Comparison of ENCODE assay signal across 23 cellular contexts in genomic region chr2:233844064-233844807, GRCh38. TPM values are rescaled to one million over a fixed set of nuclear protein-coding genes. Genes with fewer than 3 reads are reported as not detected.
"Had no signal": no experiment of that assay in that cellular context is flagged by ENCODE, and none has a peak within 500 bp of the region (broad histone marks: within the 10 kb centered on the region; RNA-seq: fewer than 3 reads in every experiment).

No MANE protein-coding gene starts in this region.

- FAIRE-seq: TTC549 had no signal

- H3K9me3 ChIP-seq: left lung, prostate gland, thoracic aorta, upper lobe of left lung had no signal

- DNase-seq: activated CD4-positive, alpha-beta T cell treated with anti-CD3 and anti-CD28 coated beads for 36 hours; activated CD8-positive, alpha-beta memory T cell treated with anti-CD3 and anti-CD28 coated beads for 24 hours; activated CD8-positive, alpha-beta memory T cell treated with anti-CD3 and anti-CD28 coated beads, Interleukin-2, amount 50 U/mL, for 48 hours; activated gamma-delta T cell; amygdala; dorsolateral prefrontal cortex; foreskin keratinocyte; glutamatergic neuron; hippocampal formation; left lung; mammary epithelial cell; occipital lobe; right cardiac atrium; stimulated activated CD4-positive, alpha-beta T cell treated with anti-CD3 and anti-CD28 coated beads, Interleukin-15, amount 100 ng/mL, for 24 hours; stimulated activated CD4-positive, alpha-beta T cell treated with anti-CD3 and anti-CD28 coated beads, Interleukin-2, amount 100 ng/mL, for 48 hours; upper lobe of left lung had no signal

- H3K27me3 Mint-ChIP-seq: activated CD4-positive, alpha-beta T cell treated with anti-CD3 and anti-CD28 coated beads for 36 hours; activated naive CD8-positive, alpha-beta T cell had no signal

- H3K27ac Mint-ChIP-seq: activated CD4-positive, alpha-beta T cell treated with anti-CD3 and anti-CD28 coated beads for 36 hours; activated naive CD8-positive, alpha-beta T cell; WTC11 had no signal

- H3K36me3 ChIP-seq: prostate gland, thoracic aorta, upper lobe of left lung had no signal

- ATAC-seq: activated CD4-positive, alpha-beta T cell treated with anti-CD3 and anti-CD28 coated beads for 36 hours; foreskin keratinocyte; left lung; right cardiac atrium; WTC11 had no signal

- H3K4me1 Mint-ChIP-seq: activated CD4-positive, alpha-beta T cell treated with anti-CD3 and anti-CD28 coated beads for 36 hours had no signal

- H3K4me1 ChIP-seq: foreskin keratinocyte, left lung, prostate gland, upper lobe of left lung had no signal

- H3K27ac ChIP-seq: dorsolateral prefrontal cortex, foreskin keratinocyte, left lung, prostate gland, skin epidermis, thoracic aorta, upper lobe of left lung had no signal

- H3K4me3 ChIP-seq: dorsolateral prefrontal cortex, left lung, prostate gland, skin epidermis, thoracic aorta, upper lobe of left lung had no signal

- H3K9me3 Mint-ChIP-seq: WTC11 had no signal

- H3K27me3 ChIP-seq: foreskin keratinocyte, left lung had no signal

- H3K4me3 Mint-ChIP-seq: activated CD4-positive, alpha-beta T cell treated with anti-CD3 and anti-CD28 coated beads for 36 hours; activated naive CD8-positive, alpha-beta T cell; WTC11 had no signal

RNA-seq across cellular contexts. Expression of gene HJURP, which starts 10.1 kb away (rescaled TPM):
- total RNA-seq: cardiac septum had no signal
